20 cellular contexts compared by ENCODE assay signal in the genomic region with DNA sequence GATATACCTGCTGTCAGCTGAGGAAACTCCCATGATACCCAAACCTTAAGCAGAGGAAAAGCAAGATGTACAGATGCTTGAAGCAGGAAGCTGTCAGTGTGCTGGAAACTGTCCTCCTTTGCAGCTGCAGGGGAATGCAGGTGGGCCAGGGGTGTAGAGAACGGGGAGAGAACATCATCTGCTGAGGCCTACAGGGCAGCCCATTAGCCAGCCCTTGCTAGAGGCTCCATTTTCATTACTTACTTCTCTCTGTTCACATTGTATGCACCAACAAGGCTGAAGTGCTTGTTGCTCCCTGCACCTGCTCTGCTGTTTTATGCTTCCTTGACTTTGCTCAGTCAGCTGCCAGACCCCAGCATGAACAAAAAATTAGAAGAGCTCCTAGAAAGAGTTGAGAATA. TPM values are rescaled to one million over a fixed set of nuclear protein-coding genes. Genes with fewer than 3 reads are reported as not detected.
A peak's percentile ranks its signal among the peaks of the same experiment; 100 is the strongest.
DNase-seq lines count a peak whose midpoint lies in the region; ATAC-seq, FAIRE-seq and TF ChIP-seq lines count a peak whose summit lies in the region.
"Had no signal": no experiment of that assay in that cellular context is flagged by ENCODE, and none has a peak within 500 bp of the region (broad histone marks: within the 10 kb centered on the region; RNA-seq: fewer than 3 reads in every experiment).

No MANE protein-coding gene starts in this region.

- no TSS peak for BruUV-seq in HepG2 (replicated peaks; lab: Mats Ljungman, UMichigan)

- POLR2A ChIA-PET in HepG2 (lab: Yijun Ruan, JAX) = no interaction called here

- H3K4me1 ChIP-seq in BLaER1 = peaks cover 9% of the 10 kb centered on the region; the same call in 1 of the 2 replicates
- H3K4me1 ChIP-seq in HepG2 (ENCODE audit: insufficient read depth, low read length) = peaks cover 4% of the 10 kb centered on the region
- H3K4me1 ChIP-seq in psoas muscle = no peaks in the 10 kb centered on the region

- H3K4me2 ChIP-seq in BLaER1 = 0 out of 2 replicates have a peak overlapping the region, but pooled peaks have one; percentile 26
- no peak overlapping the region for H3K4me2 ChIP-seq in HepG2 (ENCODE audit: low read depth, low read length)

- no peaks in the 10 kb centered on the region for H4K20me1 ChIP-seq in BLaER1
- H4K20me1 ChIP-seq in HepG2 (ENCODE audit: insufficient read depth, low read length) = no peaks in the 10 kb centered on the region

- H3K27me3 ChIP-seq in BLaER1 = no peaks in the 10 kb centered on the region
- H3K27me3 ChIP-seq in HepG2 (ENCODE audit: control insufficient read depth in 1 of 2, insufficient read depth in 2 of 2, low read length in 2 of 2) = peaks cover 2 to 14% of the 10 kb centered on the region in 2 experiments; a peak in 3 of 5 replicates
- H3K27me3 ChIP-seq in psoas muscle (ENCODE audit: insufficient read depth in 3 of 3, low read length in 2 of 3) = peaks cover 0 to 7% (median 0%) of the 10 kb centered on the region in 3 donors

- TF ChIP-seq EP300 in HepG2 (IDR thresholded peaks at IDR 0.05; ENCODE audit: low read depth in 2 of 2, low read length in 2 of 2) = no peak
- TF ChIP-seq EP300 in HepG2 (CRISPR knock-in tag; IDR thresholded peaks at IDR 0.05; ENCODE audit: borderline replicate concordance) = no peak

- H3K79me2 ChIP-seq in HepG2 (ENCODE audit: insufficient read depth, low read length) = no peaks in the 10 kb centered on the region

- H3K9ac ChIP-seq in BLaER1 = no peak overlapping the region
- no peak overlapping the region for H3K9ac ChIP-seq in HepG2 (ENCODE audit: insufficient read depth, low read depth, low read length)

- no peak overlapping the region for H3K4me3 ChIP-seq in BLaER1
- H3K4me3 ChIP-seq in HepG2 (replicated peaks in 1 of 3; ENCODE audit: insufficient read depth in 1 of 3, low read depth in 2 of 3, low read length in 3 of 3) = no peak overlapping the region
- no peak overlapping the region for H3K4me3 ChIP-seq in psoas muscle

- intact Hi-C loops in HepG2 (cut with micrococcal nuclease; ENCODE audit: unreplicated experiment) = no loop called here
- intact Hi-C loops in psoas muscle (cut with DNase I) = no loop called here

- TF ChIP-seq CTCF in HepG2 (CRISPR knock-in tag; IDR thresholded peaks at IDR 0.05) (no peak), psoas muscle (IDR thresholded peaks at IDR 0.05) (no peak)

- no peak overlapping the region for H2AFZ ChIP-seq in HepG2 (ENCODE audit: low read length)

- peak; percentile 30 for DNase-seq in DMS79 (lab: John Stamatoyannopoulos, UW)
- peak; percentile 22 for DNase-seq in NCI-H510A (lab: John Stamatoyannopoulos, UW)
- DNase-seq in HepG2 (ENCODE audit: low spot score) = no peak
- DNase-seq in psoas muscle = no peak
- DNase-seq: HCEC 1CT, KBM-7, NCI-H1092 treated with DMSO at 0.1 percent for 48 hours, NCI-H1694 treated with DMSO at 0.1 percent for 48 hours, NCI-H69, SIG-M5, T-helper 2 cell had no signal

- WGBS in HepG2 (ENCODE audit: low lambda C conversion rate) = 20% methylated on average over 1 of the region's 1 CpG
- WGBS in psoas muscle, 3 donors = 64 to 93% (median 76%) methylated on average over 1 of the region's 1 CpG

- in situ Hi-C loops in HepG2 (cut with HindIII; ENCODE audit: extremely low pct_ligation_motif_present, low pct_unique_long_range_greater_than_20kb) = no loop called here

- FAIRE-seq in HepG2 (lab: Jason Lieb, UNC) = no peak
- FAIRE-seq: G401.6, GM12892, GM19239, RCC 7860 had no signal

- 0 out of 2 replicates have a peak, but pooled peaks cover 8% of the 10 kb centered on the region for H3K9me3 ChIP-seq in BLaER1
- no peaks in the 10 kb centered on the region for H3K9me3 ChIP-seq in HepG2 (ENCODE audit: low read length)
- H3K9me3 ChIP-seq in psoas muscle = no peaks in the 10 kb centered on the region

- CTCF ChIA-PET in HepG2 (lab: Yijun Ruan, JAX; ENCODE audit: low intra/inter-chr PET ratio, low total read pairs) = no interaction called here

- no peak for TF ChIP-seq POLR2A in HepG2 (IDR thresholded peaks at IDR 0.05; ENCODE audit: insufficient read depth in 1 of 2, low read depth in 2 of 2, low read length in 2 of 2)

- no peak for TF ChIP-seq RAD21 in HepG2 (CRISPR knock-in tag; IDR thresholded peaks at IDR 0.05)

- no peak overlapping the region for H3K27ac ChIP-seq in BLaER1
- H3K27ac ChIP-seq in HepG2 (ENCODE audit: extremely low read length, insufficient read depth, low read length) = no peak overlapping the region
- H3K27ac ChIP-seq in psoas muscle = no peak overlapping the region
- H3K27ac ChIP-seq: HL-60 had no signal

- H3K36me3 ChIP-seq in BLaER1 (no peaks in the 10 kb centered on the region), HepG2 (replicated peaks in 1 of 2; ENCODE audit: control insufficient read depth in 1 of 2, insufficient read depth in 2 of 2, low read length in 2 of 2) (no peaks in the 10 kb centered on the region), psoas muscle (ENCODE audit: insufficient read depth in 1 of 2, low read depth in 1 of 2) (no peaks in the 10 kb centered on the region)

- ATAC-seq in HepG2 (peak; percentile 9; the same call in 1 of the 3 replicates), HG02973 (IDR thresholded peaks at IDR 0.05; ENCODE audit: unreplicated experiment) (no peak), GM19467 (IDR thresholded peaks at IDR 0.05; ENCODE audit: unreplicated experiment) (no peak), psoas muscle (no peak)

TF ChIP-seq in HepG2, 621 proteins besides CTCF, POLR2A, EP300 and RAD21:
- no peak for TF ChIP-seq POGZ (CRISPR knock-in tag; IDR thresholded peaks at IDR 0.05)
- no peak for TF ChIP-seq ZNF75D (CRISPR knock-in tag; IDR thresholded peaks at IDR 0.05; ENCODE audit: borderline replicate concordance)
- no peak for TF ChIP-seq HHEX (CRISPR knock-in tag; IDR thresholded peaks at IDR 0.05)
- TF ChIP-seq GATAD2A (CRISPR knock-in tag; IDR thresholded peaks at IDR 0.05) = no peak
- TF ChIP-seq, protein P1, sequence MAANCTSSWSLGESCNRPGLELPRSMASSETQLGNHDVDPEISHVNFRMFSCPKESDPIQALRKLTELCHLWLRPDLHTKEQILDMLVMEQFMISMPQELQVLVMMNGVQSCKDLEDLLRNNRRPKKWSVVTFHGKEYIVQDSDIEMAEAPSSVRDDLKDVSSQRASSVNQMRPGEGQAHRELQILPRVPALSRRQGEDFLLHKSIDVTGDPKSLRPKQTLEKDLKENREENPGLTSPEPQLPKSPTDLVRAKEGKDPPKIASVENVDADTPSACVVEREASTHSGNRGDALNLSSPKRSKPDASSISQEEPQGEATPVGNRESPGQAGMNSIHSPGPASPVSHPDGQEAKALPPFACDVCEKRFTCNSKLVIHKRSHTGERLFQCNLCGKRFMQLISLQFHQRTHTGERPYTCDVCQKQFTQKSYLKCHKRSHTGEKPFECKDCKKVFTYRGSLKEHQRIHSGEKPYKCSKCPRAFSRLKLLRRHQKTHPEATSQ (CRISPR knock-in tag; IDR thresholded peaks at IDR 0.05; ENCODE audit: borderline replicate concordance) = no peak
- TF ChIP-seq ZNF264 (CRISPR knock-in tag; IDR thresholded peaks at IDR 0.05) = no peak
- TF ChIP-seq, protein P2, sequence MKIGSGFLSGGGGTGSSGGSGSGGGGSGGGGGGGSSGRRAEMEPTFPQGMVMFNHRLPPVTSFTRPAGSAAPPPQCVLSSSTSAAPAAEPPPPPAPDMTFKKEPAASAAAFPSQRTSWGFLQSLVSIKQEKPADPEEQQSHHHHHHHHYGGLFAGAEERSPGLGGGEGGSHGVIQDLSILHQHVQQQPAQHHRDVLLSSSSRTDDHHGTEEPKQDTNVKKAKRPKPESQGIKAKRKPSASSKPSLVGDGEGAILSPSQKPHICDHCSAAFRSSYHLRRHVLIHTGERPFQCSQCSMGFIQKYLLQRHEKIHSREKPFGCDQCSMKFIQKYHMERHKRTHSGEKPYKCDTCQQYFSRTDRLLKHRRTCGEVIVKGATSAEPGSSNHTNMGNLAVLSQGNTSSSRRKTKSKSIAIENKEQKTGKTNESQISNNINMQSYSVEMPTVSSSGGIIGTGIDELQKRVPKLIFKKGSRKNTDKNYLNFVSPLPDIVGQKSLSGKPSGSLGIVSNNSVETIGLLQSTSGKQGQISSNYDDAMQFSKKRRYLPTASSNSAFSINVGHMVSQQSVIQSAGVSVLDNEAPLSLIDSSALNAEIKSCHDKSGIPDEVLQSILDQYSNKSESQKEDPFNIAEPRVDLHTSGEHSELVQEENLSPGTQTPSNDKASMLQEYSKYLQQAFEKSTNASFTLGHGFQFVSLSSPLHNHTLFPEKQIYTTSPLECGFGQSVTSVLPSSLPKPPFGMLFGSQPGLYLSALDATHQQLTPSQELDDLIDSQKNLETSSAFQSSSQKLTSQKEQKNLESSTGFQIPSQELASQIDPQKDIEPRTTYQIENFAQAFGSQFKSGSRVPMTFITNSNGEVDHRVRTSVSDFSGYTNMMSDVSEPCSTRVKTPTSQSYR (CRISPR knock-in tag; IDR thresholded peaks at IDR 0.05; ENCODE audit: borderline replicate concordance) = no peak
- TF ChIP-seq SMAD9 (CRISPR knock-in tag; IDR thresholded peaks at IDR 0.05) = no peak
- TF ChIP-seq HOXD1 (CRISPR knock-in tag; IDR thresholded peaks at IDR 0.05) = no peak

RNA-seq across cellular contexts. Expression of a gene that starts 17.4 kb away (rescaled TPM):
- total RNA-seq in HepG2 (2016; rRNA removed; fragmentation: Illumina TruSeq; extraction: Trizol) (0.53 and 0.83 TPM in 2 replicates), psoas muscle (1 to 10 TPM; 2.0 to 2.8 (median 2.2) TPM)
- under 0.01 and 0.09 TPM in 2 replicates for total RNA-seq in HepG2 (2016; cell fraction: cytosol; rRNA removed; fragmentation: Illumina TruSeq; extraction: Trizol; ENCODE audit: low read depth)
- 0.61 and 0.86 TPM in 2 replicates for total RNA-seq in HepG2 (2016; cell fraction: insoluble cytoplasmic fraction; rRNA removed; fragmentation: Illumina TruSeq; extraction: Trizol)
- total RNA-seq in HepG2 (2016; cell fraction: membrane; rRNA removed; fragmentation: Illumina TruSeq; extraction: Trizol) = 0.25 and 0.31 TPM in 2 replicates
- total RNA-seq in HepG2 (2016; cell fraction: nucleus; rRNA removed; fragmentation: Illumina TruSeq; extraction: Trizol) = 0.19 and 0.44 TPM in 2 replicates
- polyA plus RNA-seq in HepG2 (2011; rRNA removed) (0.09 and 0.16 TPM in 2 replicates), psoas muscle (1 to 10 TPM in 1 of 3 donors, under 1 TPM in 2; 0.34 to 1.3 (median 0.71) TPM)
- polyA plus RNA-seq in HepG2 (2011; cell fraction: cytosol; rRNA removed) = 0.09 and 0.10 TPM in 2 replicates
- polyA plus RNA-seq in HepG2 (2011; cell fraction: nucleus; rRNA removed) = 0.11 and 0.19 TPM in 2 replicates
- polyA plus RNA-seq in HepG2 (2012) = 0.05 and 0.08 TPM in 2 replicates
- 0.06 and 0.08 TPM in 2 replicates for polyA plus RNA-seq in HepG2 (2016; cell fraction: cytosol; fragmentation: Illumina TruSeq; extraction: Trizol; ENCODE audit: low read depth)
- 0.59 and 0.73 TPM in 2 replicates for polyA plus RNA-seq in HepG2 (2016; cell fraction: insoluble cytoplasmic fraction; fragmentation: Illumina TruSeq; extraction: Trizol; ENCODE audit: low read depth)
- 0.10 and 0.11 TPM in 2 replicates for polyA plus RNA-seq in HepG2 (2016; cell fraction: membrane; fragmentation: Illumina TruSeq; extraction: Trizol; ENCODE audit: low read depth)
- 0.48 and 0.55 TPM in 2 replicates for polyA plus RNA-seq in HepG2 (2016; cell fraction: nucleus; fragmentation: Illumina TruSeq; extraction: Trizol; ENCODE audit: insufficient read depth, low read depth)
- polyA minus RNA-seq in HepG2 (2011; rRNA and poly(A)+ RNA removed; ENCODE audit: low replicate concordance) = 0.06 TPM in 1 of 2 replicates, not detected in the other
- polyA minus RNA-seq in HepG2 (2011; cell fraction: cytosol; rRNA and poly(A)+ RNA removed) = 0.10 TPM in 1 of 2 replicates, not detected in the other
- polyA minus RNA-seq in HepG2 (2011; cell fraction: nucleus; rRNA and poly(A)+ RNA removed) = 0.12 and 0.13 TPM in 2 replicates
- total RNA-seq: MCF 10A had no signal

Comparison
In these comparisons a context has a peak if more than half of its experiments do, and no peak if none do; other contexts are left out.
1. DNase-seq: peak in DMS79 (single experiment) and NCI-H510A (single experiment); none in HepG2 (single experiment) and psoas muscle (0 of 2).